Comparison of ENCODE assay signal across 9 cellular contexts in genomic region chr7:37901236-37901827, GRCh38. TPM values are rescaled to one million over a fixed set of nuclear protein-coding genes. Genes with fewer than 3 reads are reported as not detected.
DNase-seq lines count a peak whose midpoint lies in the region; ATAC-seq and TF ChIP-seq lines count a peak whose summit lies in the region.
"Had no signal": no experiment of that assay in that cellular context is flagged by ENCODE, and none has a peak within 500 bp of the region (broad histone marks: within the 10 kb centered on the region; RNA-seq: fewer than 3 reads in every experiment).

No MANE protein-coding gene starts in this region.

- no peak overlapping the region for H3K27ac ChIP-seq in DND-41 (ENCODE audit: low read length)
- H3K27ac ChIP-seq in Karpas-422 (ENCODE audit: low read length): no peak overlapping the region
- no peak overlapping the region for H3K27ac ChIP-seq in cardiac muscle cell
- no peak overlapping the region for H3K27ac ChIP-seq in testis
- H3K27ac ChIP-seq: SJSA1 had no signal

- no peak for DNase-seq in DND-41
- DNase-seq in Karpas-422: peak; percentile 70
- peak; percentile 2 for DNase-seq in SKM-1 (lab: John Stamatoyannopoulos, UW; ENCODE audit: unreplicated experiment)
- peak; percentile 60 to 74 for DNase-seq in cardiac muscle cell (ENCODE audit: low read depth in 1 of 2, low spot score in 1 of 2)
- no peak for DNase-seq in testis
- DNase-seq in activated CD4-positive, alpha-beta memory T cell treated with anti-CD3 and anti-CD28 coated beads, Interleukin-2, amount 10 ng/mL, durations not matched to agents 7 days and 5 days: no peak
- DNase-seq in activated CD4-positive, alpha-beta memory T cell treated with anti-CD3 and anti-CD28 coated beads for 36 hours: no peak

- ATAC-seq in DND-41 (ENCODE audit: insufficient read depth, low read depth) (peak; percentile 76), GM19455 (IDR thresholded peaks at IDR 0.05; ENCODE audit: unreplicated experiment) (no peak)

- H3K4me2 ChIP-seq in DND-41 (ENCODE audit: insufficient read depth, low read length): no peak overlapping the region
- no peak overlapping the region for H3K4me2 ChIP-seq in Karpas-422 (ENCODE audit: low read depth, low read length, poor library complexity, severe bottlenecking)

- H3K27ac Mint-ChIP-seq in activated CD4-positive, alpha-beta memory T cell treated with anti-CD3 and anti-CD28 coated beads, Interleukin-2, amount 10 ng/mL, durations not matched to agents 7 days and 5 days: no peak overlapping the region
- H3K27ac Mint-ChIP-seq in activated CD4-positive, alpha-beta memory T cell treated with anti-CD3 and anti-CD28 coated beads for 36 hours: no peak overlapping the region

- H3K9ac ChIP-seq in DND-41 (ENCODE audit: low read depth, low read length) (no peak overlapping the region), Karpas-422 (ENCODE audit: low read length) (no peak overlapping the region)

- H3K4me3 ChIP-seq in DND-41 (ENCODE audit: low read depth in 1 of 2, low read length in 2 of 2) (no peak overlapping the region), Karpas-422 (ENCODE audit: low read length) (no peak overlapping the region), cardiac muscle cell (no peak overlapping the region), testis (no peak overlapping the region)
- H3K4me3 ChIP-seq: SJSA1 had no signal

- H3K79me2 ChIP-seq in DND-41 (ENCODE audit: insufficient read depth, low read length) (no peaks in the 10 kb centered on the region), Karpas-422 (ENCODE audit: low read length) (no peaks in the 10 kb centered on the region)

- TF ChIP-seq CTCF in DND-41 (IDR thresholded peaks at IDR 0.05; ENCODE audit: borderline replicate concordance, extremely low read depth, low read length, poor library complexity, severe bottlenecking): peak; percentile 71
- TF ChIP-seq CTCF in cardiac muscle cell (IDR thresholded peaks at IDR 0.05; ENCODE audit: low read depth, low read length): peak; percentile 60
- TF ChIP-seq CTCF in testis (IDR thresholded peaks at IDR 0.05): peak; percentile 40 to 62 (median 55)

- no peaks in the 10 kb centered on the region for H3K9me2 ChIP-seq in Karpas-422 (replicated peaks; ENCODE audit: insufficient read depth, low read length)

- H3K9me3 ChIP-seq in DND-41 (ENCODE audit: insufficient read depth, low read length, severe bottlenecking) (no peaks in the 10 kb centered on the region), Karpas-422 (ENCODE audit: low read length) (no peaks in the 10 kb centered on the region), cardiac muscle cell (ENCODE audit: low read depth) (no peaks in the 10 kb centered on the region), testis (no peaks in the 10 kb centered on the region)

- no peak for TF ChIP-seq POLR2A in testis (IDR thresholded peaks at IDR 0.05)

- no peaks in the 10 kb centered on the region for H3K4me1 Mint-ChIP-seq in activated CD4-positive, alpha-beta memory T cell treated with anti-CD3 and anti-CD28 coated beads, Interleukin-2, amount 10 ng/mL, durations not matched to agents 7 days and 5 days
- H3K4me1 Mint-ChIP-seq in activated CD4-positive, alpha-beta memory T cell treated with anti-CD3 and anti-CD28 coated beads for 36 hours (ENCODE audit: low read depth): no peaks in the 10 kb centered on the region

- intact Hi-C loops in testis (cut with DNase I; ENCODE audit: low total_unique reads): no loop called here
- intact Hi-C loops in activated CD4-positive, alpha-beta memory T cell treated with anti-CD3 and anti-CD28 coated beads for 36 hours (cut with micrococcal nuclease): loop anchor here (5.0 kb wide), 2 partner anchors 206 to 471 kb away; no protein-coding TSS in a partner anchor

- H3K27me3 ChIP-seq in DND-41 (ENCODE audit: insufficient read depth, low read length, poor library complexity): peaks cover 12% of the 10 kb centered on the region
- H3K27me3 ChIP-seq in Karpas-422 (ENCODE audit: low read length): no peaks in the 10 kb centered on the region
- H3K27me3 ChIP-seq in cardiac muscle cell: no peaks in the 10 kb centered on the region
- no peaks in the 10 kb centered on the region for H3K27me3 ChIP-seq in testis

- no peaks in the 10 kb centered on the region for H3K36me3 Mint-ChIP-seq in activated CD4-positive, alpha-beta memory T cell treated with anti-CD3 and anti-CD28 coated beads, Interleukin-2, amount 10 ng/mL, durations not matched to agents 7 days and 5 days (ENCODE audit: low read depth)
- H3K36me3 Mint-ChIP-seq in activated CD4-positive, alpha-beta memory T cell treated with anti-CD3 and anti-CD28 coated beads for 36 hours: no peaks in the 10 kb centered on the region

- POLR2A ChIA-PET in activated CD4-positive, alpha-beta memory T cell treated with anti-CD3 and anti-CD28 coated beads, Interleukin-2, amount 10 ng/mL, durations not matched to agents 7 days and 5 days (lab: Charles Lee): no interaction called here
- POLR2A ChIA-PET in activated CD4-positive, alpha-beta memory T cell treated with anti-CD3 and anti-CD28 coated beads for 36 hours (lab: Charles Lee): no interaction called here

- H3K36me3 ChIP-seq in DND-41 (ENCODE audit: insufficient read depth, low read length) (no peaks in the 10 kb centered on the region), Karpas-422 (ENCODE audit: insufficient read depth, low read length) (no peaks in the 10 kb centered on the region), cardiac muscle cell (no peaks in the 10 kb centered on the region), testis (ENCODE audit: low read depth, missing control alignments) (no peaks in the 10 kb centered on the region)
- H3K36me3 ChIP-seq: SJSA1 had no signal

- WGBS in testis, 2 donors: 27 to 37% methylated on average over 6 of the region's 6 CpGs

- H3K4me3 Mint-ChIP-seq in activated CD4-positive, alpha-beta memory T cell treated with anti-CD3 and anti-CD28 coated beads, Interleukin-2, amount 10 ng/mL, durations not matched to agents 7 days and 5 days: no peak overlapping the region
- no peak overlapping the region for H3K4me3 Mint-ChIP-seq in activated CD4-positive, alpha-beta memory T cell treated with anti-CD3 and anti-CD28 coated beads for 36 hours

- H4K20me1 ChIP-seq in DND-41 (ENCODE audit: insufficient read depth, low read length) (no peaks in the 10 kb centered on the region), Karpas-422 (ENCODE audit: insufficient read depth, low read depth, low read length) (no peaks in the 10 kb centered on the region)

- H3K27me3 Mint-ChIP-seq in activated CD4-positive, alpha-beta memory T cell treated with anti-CD3 and anti-CD28 coated beads, Interleukin-2, amount 10 ng/mL, durations not matched to agents 7 days and 5 days: no peaks in the 10 kb centered on the region
- peaks cover 6% of the 10 kb centered on the region for H3K27me3 Mint-ChIP-seq in activated CD4-positive, alpha-beta memory T cell treated with anti-CD3 and anti-CD28 coated beads for 36 hours

- H3K4me1 ChIP-seq in DND-41 (ENCODE audit: insufficient read depth, low read length): no peaks in the 10 kb centered on the region
- no peaks in the 10 kb centered on the region for H3K4me1 ChIP-seq in Karpas-422 (ENCODE audit: low read length)
- H3K4me1 ChIP-seq in cardiac muscle cell (ENCODE audit: low read depth): peaks cover 3% of the 10 kb centered on the region
- H3K4me1 ChIP-seq in testis: peaks cover 3% of the 10 kb centered on the region

- H3K9me3 Mint-ChIP-seq in activated CD4-positive, alpha-beta memory T cell treated with anti-CD3 and anti-CD28 coated beads, Interleukin-2, amount 10 ng/mL, durations not matched to agents 7 days and 5 days: no peaks in the 10 kb centered on the region
- no peaks in the 10 kb centered on the region for H3K9me3 Mint-ChIP-seq in activated CD4-positive, alpha-beta memory T cell treated with anti-CD3 and anti-CD28 coated beads for 36 hours

- H2AFZ ChIP-seq in DND-41 (ENCODE audit: low read depth, low read length) (no peak overlapping the region), Karpas-422 (ENCODE audit: low read length) (no peak overlapping the region)

- CTCF ChIA-PET in activated CD4-positive, alpha-beta memory T cell treated with anti-CD3 and anti-CD28 coated beads, Interleukin-2, amount 10 ng/mL, durations not matched to agents 7 days and 5 days (lab: Charles Lee): interaction anchor here (0.7 to 0.8 kb wide), 3 partner anchors 16 to 141 kb away, joined by 3 to 5 read pairs (median 4); partner anchors contain the start of gene SFRP4
- CTCF ChIA-PET in activated CD4-positive, alpha-beta memory T cell treated with anti-CD3 and anti-CD28 coated beads for 36 hours (lab: Charles Lee): interaction anchor here (0.6 to 4.4 kb wide), 10 partner anchors 9 to 472 kb away, joined by 3 to 31 read pairs (median 3); partner anchors contain the start of genes EPDR1 and SFRP4

RNA-seq across cellular contexts. Expression of gene SFRP4, which starts 15.3 kb away (rescaled TPM):
- not detected in 2 replicates for total RNA-seq in Karpas-422 (2014; rRNA removed; shearing (Covaris generic); ENCODE audit: low replicate concordance)
- total RNA-seq in cardiac muscle cell (4.6 and 4.7 TPM in 2 replicates), testis (10 to 100 TPM in 1 of 2 donors, 1 to 10 TPM in 1; 9.0 to 18.5 TPM)
- polyA plus RNA-seq in cardiac muscle cell (7.5 and 8.6 TPM in 2 replicates), testis (ENCODE audit: insufficient read depth, low read depth, low replicate concordance) (48.0 TPM)
- not detected for total RNA-seq in activated CD4-positive, alpha-beta memory T cell treated with anti-CD3 and anti-CD28 coated beads, Interleukin-2, amount 10 ng/mL, durations not matched to agents 7 days and 5 days
- not detected for total RNA-seq in activated CD4-positive, alpha-beta memory T cell treated with anti-CD3 and anti-CD28 coated beads for 36 hours
- total RNA-seq: SJSA1 had no signal

RNA-seq across cellular contexts. Expression of gene EPDR1, which starts 19.1 kb away (rescaled TPM):
- total RNA-seq in Karpas-422 (2014; rRNA removed; shearing (Covaris generic); ENCODE audit: low replicate concordance): 0.34 and 0.90 TPM in 2 replicates
- total RNA-seq in cardiac muscle cell: 51.9 and 78.6 TPM in 2 replicates
- 42.7 and 44.2 TPM in 2 replicates for polyA plus RNA-seq in cardiac muscle cell
- 10 to 100 TPM; 30.4 to 34.8 TPM for total RNA-seq in testis
- polyA plus RNA-seq in testis (ENCODE audit: insufficient read depth, low read depth, low replicate concordance): 33.9 TPM
- total RNA-seq in activated CD4-positive, alpha-beta memory T cell treated with anti-CD3 and anti-CD28 coated beads, Interleukin-2, amount 10 ng/mL, durations not matched to agents 7 days and 5 days: under 1 TPM; 0.18 to 0.35 TPM
- under 1 TPM; 0.51 to 0.69 TPM for total RNA-seq in activated CD4-positive, alpha-beta memory T cell treated with anti-CD3 and anti-CD28 coated beads for 36 hours

RNA-seq across cellular contexts. Expression of gene NME8, which starts 52.9 kb away (rescaled TPM):
- total RNA-seq in Karpas-422 (2014; rRNA removed; shearing (Covaris generic); ENCODE audit: low replicate concordance): not detected in 2 replicates
- total RNA-seq in cardiac muscle cell (0.06 and 0.07 TPM in 2 replicates), testis (1 to 10 TPM; 1.7 to 5.8 TPM)
- polyA plus RNA-seq in cardiac muscle cell (1.5 TPM in 1 of 2 replicates, not detected in the other), testis (ENCODE audit: insufficient read depth, low read depth, low replicate concordance) (25.3 TPM)
- total RNA-seq in activated CD4-positive, alpha-beta memory T cell treated with anti-CD3 and anti-CD28 coated beads, Interleukin-2, amount 10 ng/mL, durations not matched to agents 7 days and 5 days: not detected
- not detected for total RNA-seq in activated CD4-positive, alpha-beta memory T cell treated with anti-CD3 and anti-CD28 coated beads for 36 hours
- total RNA-seq: SJSA1 had no signal

Comparison
In these comparisons a context has a peak if more than half of its experiments do, and no peak if none do; other contexts are left out.
1. DNase-seq: peak in Karpas-422 (single experiment), SKM-1 (single experiment) and cardiac muscle cell (2 of 2); none in DND-41 (single experiment), testis (single experiment), activated CD4-positive, alpha-beta memory T cell treated with anti-CD3 and anti-CD28 coated beads, Interleukin-2, amount 10 ng/mL, durations not matched to agents 7 days and 5 days (single experiment) and activated CD4-positive, alpha-beta memory T cell treated with anti-CD3 and anti-CD28 coated beads for 36 hours (single experiment).
2. RNA of gene EPDR1, which starts 19.1 kb away (total RNA-seq): 51.9 to 78.6 TPM in cardiac muscle cell and 30.4 to 34.8 TPM in testis; 0.51 to 0.69 TPM in activated CD4-positive, alpha-beta memory T cell treated with anti-CD3 and anti-CD28 coated beads for 36 hours, 0.18 to 0.35 TPM in activated CD4-positive, alpha-beta memory T cell treated with anti-CD3 and anti-CD28 coated beads, Interleukin-2, amount 10 ng/mL, durations not matched to agents 7 days and 5 days and 0.34 to 0.90 TPM in Karpas-422; every median in the first group is over 10 times any median in the second.
3. Peak in every context shown above with its lines, with median percentiles within 50 percentile points of each other: CTCF ChIP-seq.